Comparison of ENCODE assay signal across 19 cellular contexts in genomic region chr1:45299296-45299695, GRCh38. TPM values are rescaled to one million over a fixed set of nuclear protein-coding genes. Genes with fewer than 3 reads are reported as not detected.
A peak's percentile ranks its signal among the peaks of the same experiment; 100 is the strongest.
DNase-seq lines count a peak whose midpoint lies in the region; ATAC-seq and TF ChIP-seq lines count a peak whose summit lies in the region.
"Had no signal": no experiment of that assay in that cellular context is flagged by ENCODE, and none has a peak within 500 bp of the region (broad histone marks: within the 10 kb centered on the region; RNA-seq: fewer than 3 reads in every experiment).

No MANE protein-coding gene starts in this region.

- peaks cover 0 to 6% of the 10 kb centered on the region in 2 donors for H3K4me1 ChIP-seq in right atrium auricular region

- TF ChIP-seq CTCF in right atrium auricular region (IDR thresholded peaks at IDR 0.05) (no peak), neural crest cell (conservative IDR thresholded peaks at IDR 0.05) (no peak), osteocyte (IDR thresholded peaks at IDR 0.05) (no peak)

- H3K27ac ChIP-seq in right atrium auricular region, result no peak overlapping the region
- H3K27ac ChIP-seq: 22Rv1; A549; BLaER1 treated with 17β-estradiol and CSF1 and Interleukin-3, amounts not matched to agents 10 nM and 100 nM; C4-2B had no signal

- H3K9me3 Mint-ChIP-seq in neural crest cell, result no peaks in the 10 kb centered on the region
- H3K9me3 Mint-ChIP-seq in osteocyte (ENCODE audit: unreplicated experiment), result no peaks in the 10 kb centered on the region
- H3K9me3 Mint-ChIP-seq: CD4-positive, alpha-beta T cell; CD8-positive, alpha-beta T cell had no signal

- H3K27ac Mint-ChIP-seq in neural crest cell (ENCODE audit: unreplicated experiment), result peak overlapping the region; percentile 58
- H3K27ac Mint-ChIP-seq in osteocyte (ENCODE audit: unreplicated experiment), result no peak overlapping the region
- H3K27ac Mint-ChIP-seq: B cell; CD4-positive, alpha-beta T cell; CD8-positive, alpha-beta T cell had no signal

- no peak overlapping the region for H3K4me3 ChIP-seq in right atrium auricular region
- H3K4me3 ChIP-seq: A549; BLaER1 treated with 17β-estradiol and CSF1 and Interleukin-3, amounts not matched to agents 10 nM and 100 nM had no signal

- H3K36me3 Mint-ChIP-seq in neural crest cell (ENCODE audit: low read depth), result no peaks in the 10 kb centered on the region
- no peaks in the 10 kb centered on the region for H3K36me3 Mint-ChIP-seq in osteocyte (ENCODE audit: unreplicated experiment)
- H3K36me3 Mint-ChIP-seq: CD8-positive, alpha-beta T cell had no signal

- peaks cover 33% of the 10 kb centered on the region for H3K4me1 Mint-ChIP-seq in neural crest cell
- H3K4me1 Mint-ChIP-seq in osteocyte (ENCODE audit: unreplicated experiment), result peaks cover 6% of the 10 kb centered on the region

- H3K9me3 ChIP-seq in right atrium auricular region, result no peaks in the 10 kb centered on the region
- H3K9me3 ChIP-seq: A549; BLaER1 treated with 17β-estradiol and CSF1 and Interleukin-3, amounts not matched to agents 10 nM and 100 nM; Caco-2 had no signal

- intact Hi-C loops in left cardiac atrium (cut with DNase I), result loop anchor here in 1 of 2 donors (5.0 kb wide), 1 partner anchor 282 kb away; no protein-coding TSS in a partner anchor

- DNase-seq in right atrium auricular region (ENCODE audit: low spot score) (peak; percentile 46), left cardiac atrium (no peak), neural crest cell (ENCODE audit: low read depth, low spot score) (no peak), osteocyte (ENCODE audit: extremely low spot score, unreplicated experiment) (peak; percentile 56), NCI-H510A (lab: John Stamatoyannopoulos, UW) (no peak)
- DNase-seq: AML-193; Caco-2; Calu3; CD4-positive, alpha-beta T cell; CD8-positive, alpha-beta T cell; DMS79 treated with DMSO at 0.1 percent for 48 hours; GF-D8 had no signal

- H3K27me3 ChIP-seq in right atrium auricular region, result no peaks in the 10 kb centered on the region
- H3K27me3 ChIP-seq: BLaER1 treated with 17β-estradiol and CSF1 and Interleukin-3, amounts not matched to agents 10 nM and 100 nM had no signal

- H3K27me3 Mint-ChIP-seq in neural crest cell (ENCODE audit: low read depth), result no peaks in the 10 kb centered on the region
- H3K27me3 Mint-ChIP-seq in osteocyte (ENCODE audit: unreplicated experiment), result no peaks in the 10 kb centered on the region
- H3K27me3 Mint-ChIP-seq: B cell; CD4-positive, alpha-beta T cell had no signal

- H3K4me3 Mint-ChIP-seq in neural crest cell (no peak overlapping the region), osteocyte (ENCODE audit: unreplicated experiment) (no peak overlapping the region)
- H3K4me3 Mint-ChIP-seq: B cell; CD4-positive, alpha-beta T cell; CD8-positive, alpha-beta T cell had no signal

- no peak for ATAC-seq in left cardiac atrium
- ATAC-seq in GM19455 (IDR thresholded peaks at IDR 0.05; ENCODE audit: unreplicated experiment), result no peak
- ATAC-seq: A549; CD8-positive, alpha-beta T cell had no signal

- H3K36me3 ChIP-seq in right atrium auricular region, result no peaks in the 10 kb centered on the region
- H3K36me3 ChIP-seq: BLaER1 treated with 17β-estradiol and CSF1 and Interleukin-3, amounts not matched to agents 10 nM and 100 nM had no signal

RNA-seq across cellular contexts. Expression of gene HPDL, which starts 27.4 kb away (rescaled TPM):
- not detected for total RNA-seq in right atrium auricular region
- total RNA-seq in left cardiac atrium, result under 1 TPM; 0.27 to 0.50 TPM
- total RNA-seq in neural crest cell, result 10.6 and 11.6 TPM in 2 replicates
- total RNA-seq in osteocyte, result 0.35 TPM in 1 of 2 replicates, not detected in the other
- total RNA-seq: A172; CD4-positive, alpha-beta T cell had no signal

RNA-seq across cellular contexts. Expression of gene TOE1, which starts 40.7 kb away (rescaled TPM):
- total RNA-seq in right atrium auricular region (1 to 10 TPM; 5.4 to 6.8 TPM), left cardiac atrium (1 to 10 TPM; 5.4 to 6.6 TPM), neural crest cell (26.7 and 28.8 TPM in 2 replicates), osteocyte (8.5 and 8.6 TPM in 2 replicates)

RNA-seq across cellular contexts. Expression of gene MUTYH, which starts 40.9 kb away (rescaled TPM):
- total RNA-seq in right atrium auricular region, result 10 to 100 TPM in 1 of 2 donors, 1 to 10 TPM in 1; 4.2 to 11.1 TPM
- total RNA-seq in left cardiac atrium, result 10 to 100 TPM in 1 of 2 donors, 1 to 10 TPM in 1; 9.1 to 11.0 TPM
- total RNA-seq in neural crest cell, result 61.9 and 68.2 TPM in 2 replicates
- total RNA-seq in osteocyte, result 19.9 and 25.1 TPM in 2 replicates

Comparison
In these comparisons a context has a peak if more than half of its experiments do, and no peak if none do; other contexts are left out.
1. DNase-seq: peak in right atrium auricular region (single experiment) and osteocyte (single experiment); none in left cardiac atrium (single experiment), neural crest cell (single experiment) and NCI-H510A (single experiment).